In the genomic region with DNA sequence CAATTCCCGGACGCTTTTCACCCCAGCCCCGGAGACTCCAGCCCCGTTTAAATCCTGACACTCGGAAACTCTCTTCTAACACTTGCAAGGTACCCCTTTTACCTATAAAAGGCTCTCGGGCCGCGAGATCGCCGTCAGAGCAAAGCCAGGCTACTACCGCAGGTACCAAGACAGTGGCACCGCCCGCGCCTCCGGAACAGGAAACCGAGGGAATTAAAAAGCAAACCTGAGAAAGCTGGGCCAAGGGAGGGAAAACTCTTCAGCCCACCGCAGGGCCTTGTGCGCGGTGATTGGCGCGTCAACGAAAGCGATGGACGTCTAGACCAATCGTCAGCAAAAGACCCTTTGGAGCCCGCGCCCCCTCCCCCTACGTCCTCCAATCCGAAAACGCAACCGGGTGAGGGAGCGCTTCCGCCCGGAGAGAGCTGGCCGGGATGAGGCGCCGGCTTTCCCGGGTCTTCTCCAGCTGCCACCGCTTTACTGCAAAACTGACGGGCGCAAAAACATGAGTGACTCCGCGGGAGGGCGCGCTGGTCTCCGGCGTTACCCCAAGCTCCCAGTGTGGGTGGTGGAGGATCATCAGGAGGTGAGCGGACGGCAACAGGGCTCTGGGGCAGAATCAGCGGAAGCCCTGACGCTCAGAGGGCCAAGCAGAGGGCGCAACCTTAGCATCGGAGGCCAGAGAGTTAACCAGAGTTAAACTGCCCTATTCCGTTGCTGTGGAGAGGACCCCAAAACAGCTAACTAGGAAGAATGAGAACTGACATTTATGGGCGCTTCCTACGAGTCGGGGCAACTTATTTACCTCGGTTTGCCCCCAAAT, we compare ENCODE assay signal across 1 cellular context.
TF ChIP-seq lines count a peak whose summit lies in the region.

Gene C5orf22 (plus strand): TSS at position 414 of the 823 bp plus-strand sequence. CDS start 92 bp downstream, at position 506.
A gene with protein sequence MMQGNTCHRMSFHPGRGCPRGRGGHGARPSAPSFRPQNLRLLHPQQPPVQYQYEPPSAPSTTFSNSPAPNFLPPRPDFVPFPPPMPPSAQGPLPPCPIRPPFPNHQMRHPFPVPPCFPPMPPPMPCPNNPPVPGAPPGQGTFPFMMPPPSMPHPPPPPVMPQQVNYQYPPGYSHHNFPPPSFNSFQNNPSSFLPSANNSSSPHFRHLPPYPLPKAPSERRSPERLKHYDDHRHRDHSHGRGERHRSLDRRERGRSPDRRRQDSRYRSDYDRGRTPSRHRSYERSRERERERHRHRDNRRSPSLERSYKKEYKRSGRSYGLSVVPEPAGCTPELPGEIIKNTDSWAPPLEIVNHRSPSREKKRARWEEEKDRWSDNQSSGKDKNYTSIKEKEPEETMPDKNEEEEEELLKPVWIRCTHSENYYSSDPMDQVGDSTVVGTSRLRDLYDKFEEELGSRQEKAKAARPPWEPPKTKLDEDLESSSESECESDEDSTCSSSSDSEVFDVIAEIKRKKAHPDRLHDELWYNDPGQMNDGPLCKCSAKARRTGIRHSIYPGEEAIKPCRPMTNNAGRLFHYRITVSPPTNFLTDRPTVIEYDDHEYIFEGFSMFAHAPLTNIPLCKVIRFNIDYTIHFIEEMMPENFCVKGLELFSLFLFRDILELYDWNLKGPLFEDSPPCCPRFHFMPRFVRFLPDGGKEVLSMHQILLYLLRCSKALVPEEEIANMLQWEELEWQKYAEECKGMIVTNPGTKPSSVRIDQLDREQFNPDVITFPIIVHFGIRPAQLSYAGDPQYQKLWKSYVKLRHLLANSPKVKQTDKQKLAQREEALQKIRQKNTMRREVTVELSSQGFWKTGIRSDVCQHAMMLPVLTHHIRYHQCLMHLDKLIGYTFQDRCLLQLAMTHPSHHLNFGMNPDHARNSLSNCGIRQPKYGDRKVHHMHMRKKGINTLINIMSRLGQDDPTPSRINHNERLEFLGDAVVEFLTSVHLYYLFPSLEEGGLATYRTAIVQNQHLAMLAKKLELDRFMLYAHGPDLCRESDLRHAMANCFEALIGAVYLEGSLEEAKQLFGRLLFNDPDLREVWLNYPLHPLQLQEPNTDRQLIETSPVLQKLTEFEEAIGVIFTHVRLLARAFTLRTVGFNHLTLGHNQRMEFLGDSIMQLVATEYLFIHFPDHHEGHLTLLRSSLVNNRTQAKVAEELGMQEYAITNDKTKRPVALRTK (N-terminal part only) (minus strand): TSS at position 206 of the 823 bp plus-strand sequence. CDS start 3,034 bp downstream, outside the sequence.

TF ChIP-seq in K562, 482 proteins besides CTCF, POLR2A, EP300 and RAD21 (continued from another document and continues in another):
- TF ChIP-seq, protein P1, sequence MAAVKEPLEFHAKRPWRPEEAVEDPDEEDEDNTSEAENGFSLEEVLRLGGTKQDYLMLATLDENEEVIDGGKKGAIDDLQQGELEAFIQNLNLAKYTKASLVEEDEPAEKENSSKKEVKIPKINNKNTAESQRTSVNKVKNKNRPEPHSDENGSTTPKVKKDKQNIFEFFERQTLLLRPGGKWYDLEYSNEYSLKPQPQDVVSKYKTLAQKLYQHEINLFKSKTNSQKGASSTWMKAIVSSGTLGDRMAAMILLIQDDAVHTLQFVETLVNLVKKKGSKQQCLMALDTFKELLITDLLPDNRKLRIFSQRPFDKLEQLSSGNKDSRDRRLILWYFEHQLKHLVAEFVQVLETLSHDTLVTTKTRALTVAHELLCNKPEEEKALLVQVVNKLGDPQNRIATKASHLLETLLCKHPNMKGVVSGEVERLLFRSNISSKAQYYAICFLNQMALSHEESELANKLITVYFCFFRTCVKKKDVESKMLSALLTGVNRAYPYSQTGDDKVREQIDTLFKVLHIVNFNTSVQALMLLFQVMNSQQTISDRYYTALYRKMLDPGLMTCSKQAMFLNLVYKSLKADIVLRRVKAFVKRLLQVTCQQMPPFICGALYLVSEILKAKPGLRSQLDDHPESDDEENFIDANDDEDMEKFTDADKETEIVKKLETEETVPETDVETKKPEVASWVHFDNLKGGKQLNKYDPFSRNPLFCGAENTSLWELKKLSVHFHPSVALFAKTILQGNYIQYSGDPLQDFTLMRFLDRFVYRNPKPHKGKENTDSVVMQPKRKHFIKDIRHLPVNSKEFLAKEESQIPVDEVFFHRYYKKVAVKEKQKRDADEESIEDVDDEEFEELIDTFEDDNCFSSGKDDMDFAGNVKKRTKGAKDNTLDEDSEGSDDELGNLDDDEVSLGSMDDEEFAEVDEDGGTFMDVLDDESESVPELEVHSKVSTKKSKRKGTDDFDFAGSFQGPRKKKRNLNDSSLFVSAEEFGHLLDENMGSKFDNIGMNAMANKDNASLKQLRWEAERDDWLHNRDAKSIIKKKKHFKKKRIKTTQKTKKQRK (IDR thresholded peaks at IDR 0.05; ENCODE audit: borderline replicate concordance, low read depth, low read length), result peak; percentile 83
- TF ChIP-seq MCM7 (IDR thresholded peaks at IDR 0.05) (no peak), POLR2B (IDR thresholded peaks at IDR 0.05; ENCODE audit: low read depth, partially characterized antibody) (peak; percentile 79), CBX8 (IDR thresholded peaks at IDR 0.05; ENCODE audit: borderline replicate concordance, extremely low read depth, low read depth, low read length, poor library complexity, severe bottlenecking) (no peak), SIX5 (IDR thresholded peaks at IDR 0.05; ENCODE audit: borderline replicate concordance in 1 of 2, insufficient read depth in 1 of 2, low read depth in 1 of 2, low read length in 2 of 2) (peak in 1 of 2 experiments; percentile 18; a peak in 1 of 4 replicates), SNRNP70 (optimal IDR thresholded peaks at IDR 0.05; ENCODE audit: low read depth, low read length) (no peak), MCM2 (IDR thresholded peaks at IDR 0.05; ENCODE audit: low read depth) (no peak), FUS (optimal IDR thresholded peaks at IDR 0.05; ENCODE audit: low read depth, low read length) (no peak), ZNF696 (CRISPR knock-in tag; conservative IDR thresholded peaks at IDR 0.05) (no peak), KDM1A (IDR thresholded peaks at IDR 0.05) (no peak), CHD4 (IDR thresholded peaks at IDR 0.05; ENCODE audit: insufficient read depth, insufficient replicate concordance, low read depth, low read length, poor library complexity, severe bottlenecking) (no peak), SP1 (CRISPR knock-in tag; IDR thresholded peaks at IDR 0.05) (peak; percentile 33), FOS (IDR thresholded peaks at IDR 0.05; ENCODE audit: extremely low read depth, insufficient read length) (peak; percentile 94), ARID1B (IDR thresholded peaks at IDR 0.05) (no peak; the same call in 1 of the 2 replicates), ZNF717 (CRISPR knock-in tag; IDR thresholded peaks at IDR 0.05) (no peak), RBM25 (IDR thresholded peaks at IDR 0.05; ENCODE audit: low read depth, low read length, severe bottlenecking) (peak; percentile 97), E2F3 (CRISPR knock-in tag; IDR thresholded peaks at IDR 0.05) (no peak), PCBP2 (IDR thresholded peaks at IDR 0.05; ENCODE audit: low read depth, low read length, poor library complexity, severe bottlenecking) (no peak), CC2D1A (IDR thresholded peaks at IDR 0.05) (no peak), GTF2B (IDR thresholded peaks at IDR 0.05; ENCODE audit: extremely low read depth, insufficient read length) (no peak), HBP1 (CRISPR knock-in tag; IDR thresholded peaks at IDR 0.05) (peak; percentile 76; the same call in 1 of the 2 replicates), ETS2 (tag; IDR thresholded peaks at IDR 0.05; ENCODE audit: borderline replicate concordance, poor library complexity, severe bottlenecking) (no peak), HDAC1 (IDR thresholded peaks at IDR 0.05) (peak in 1 of 2 experiments; percentile 74; a peak in 2 of 4 replicates), NFYB (IDR thresholded peaks at IDR 0.05; ENCODE audit: extremely low read depth, insufficient read length) (peak; percentile 98), HMG20A (CRISPR knock-in tag; conservative IDR thresholded peaks at IDR 0.05) (no peak), MXD1 (CRISPR knock-in tag; IDR thresholded peaks at IDR 0.05; ENCODE audit: borderline replicate concordance, poor library complexity, severe bottlenecking) (no peak), RBM22 (IDR thresholded peaks at IDR 0.05; ENCODE audit: low read depth, low read length, poor library complexity, severe bottlenecking) (no peak), SMAD4 (CRISPR knock-in tag; conservative IDR thresholded peaks at IDR 0.05) (no peak; the same call in 1 of the 2 replicates), HNRNPH1 (optimal IDR thresholded peaks at IDR 0.05; ENCODE audit: low read depth, low read length) (no peak), TOE1 (IDR thresholded peaks at IDR 0.05; ENCODE audit: borderline replicate concordance) (no peak; the same call in 1 of the 2 replicates), TOE1 (CRISPR knock-in tag; IDR thresholded peaks at IDR 0.05; ENCODE audit: borderline replicate concordance, low read depth) (no peak), THRAP3 (IDR thresholded peaks at IDR 0.05; ENCODE audit: borderline replicate concordance) (no peak), ZNF584 (CRISPR knock-in tag; IDR thresholded peaks at IDR 0.05; ENCODE audit: low read depth) (no peak), YBX1 (IDR thresholded peaks at IDR 0.05) (no peak), BRCA1 (IDR thresholded peaks at IDR 0.05) (no peak), BRCA1 (CRISPR knock-in tag; IDR thresholded peaks at IDR 0.05) (no peak), ZNF23 (CRISPR knock-in tag; IDR thresholded peaks at IDR 0.05) (no peak), ESRRA (IDR thresholded peaks at IDR 0.05; ENCODE audit: borderline replicate concordance, low read depth) (peak; percentile 40; the same call in 1 of the 2 replicates), MAFK (IDR thresholded peaks at IDR 0.05; ENCODE audit: low read length) (no peak), SNIP1 (IDR thresholded peaks at IDR 0.05; ENCODE audit: low read depth) (no peak), ILK (tag; IDR thresholded peaks at IDR 0.05; ENCODE audit: borderline replicate concordance, low read depth) (no peak), RFX5 (IDR thresholded peaks at IDR 0.05; ENCODE audit: low read depth, low read length) (no peak), RBM17 (IDR thresholded peaks at IDR 0.05; ENCODE audit: borderline replicate concordance, low read depth, low read length) (no peak), IRF2 (CRISPR knock-in tag; IDR thresholded peaks at IDR 0.05) (no peak), LCOR (CRISPR knock-in tag; IDR thresholded peaks at IDR 0.05) (peak; percentile 65), HOXB6 (CRISPR knock-in tag; IDR thresholded peaks at IDR 0.05; ENCODE audit: borderline replicate concordance) (no peak), ZBTB12 (CRISPR knock-in tag; IDR thresholded peaks at IDR 0.05) (no peak; the same call in none of the 2 replicates), ZNF445 (CRISPR knock-in tag; IDR thresholded peaks at IDR 0.05; ENCODE audit: low read depth) (no peak), EZH2 (IDR thresholded peaks at IDR 0.05; ENCODE audit: borderline replicate concordance, low read depth, low read length) (no peak), MAFF (IDR thresholded peaks at IDR 0.05; ENCODE audit: low read length) (no peak), HSF4 (CRISPR knock-in tag; IDR thresholded peaks at IDR 0.05; ENCODE audit: borderline replicate concordance) (no peak)
- TF ChIP-seq, protein P2, sequence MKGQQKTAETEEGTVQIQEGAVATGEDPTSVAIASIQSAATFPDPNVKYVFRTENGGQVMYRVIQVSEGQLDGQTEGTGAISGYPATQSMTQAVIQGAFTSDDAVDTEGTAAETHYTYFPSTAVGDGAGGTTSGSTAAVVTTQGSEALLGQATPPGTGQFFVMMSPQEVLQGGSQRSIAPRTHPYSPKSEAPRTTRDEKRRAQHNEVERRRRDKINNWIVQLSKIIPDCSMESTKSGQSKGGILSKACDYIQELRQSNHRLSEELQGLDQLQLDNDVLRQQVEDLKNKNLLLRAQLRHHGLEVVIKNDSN (CRISPR knock-in tag; IDR thresholded peaks at IDR 0.05), result 0 out of 2 replicates have a peak, but pooled peaks have one; percentile 31
- TF ChIP-seq, protein P3, sequence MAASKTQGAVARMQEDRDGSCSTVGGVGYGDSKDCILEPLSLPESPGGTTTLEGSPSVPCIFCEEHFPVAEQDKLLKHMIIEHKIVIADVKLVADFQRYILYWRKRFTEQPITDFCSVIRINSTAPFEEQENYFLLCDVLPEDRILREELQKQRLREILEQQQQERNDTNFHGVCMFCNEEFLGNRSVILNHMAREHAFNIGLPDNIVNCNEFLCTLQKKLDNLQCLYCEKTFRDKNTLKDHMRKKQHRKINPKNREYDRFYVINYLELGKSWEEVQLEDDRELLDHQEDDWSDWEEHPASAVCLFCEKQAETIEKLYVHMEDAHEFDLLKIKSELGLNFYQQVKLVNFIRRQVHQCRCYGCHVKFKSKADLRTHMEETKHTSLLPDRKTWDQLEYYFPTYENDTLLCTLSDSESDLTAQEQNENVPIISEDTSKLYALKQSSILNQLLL (CRISPR knock-in tag; IDR thresholded peaks at IDR 0.05; ENCODE audit: borderline replicate concordance), result no peak
